ENCODE assay signal across 9 cellular contexts in the genomic region with DNA sequence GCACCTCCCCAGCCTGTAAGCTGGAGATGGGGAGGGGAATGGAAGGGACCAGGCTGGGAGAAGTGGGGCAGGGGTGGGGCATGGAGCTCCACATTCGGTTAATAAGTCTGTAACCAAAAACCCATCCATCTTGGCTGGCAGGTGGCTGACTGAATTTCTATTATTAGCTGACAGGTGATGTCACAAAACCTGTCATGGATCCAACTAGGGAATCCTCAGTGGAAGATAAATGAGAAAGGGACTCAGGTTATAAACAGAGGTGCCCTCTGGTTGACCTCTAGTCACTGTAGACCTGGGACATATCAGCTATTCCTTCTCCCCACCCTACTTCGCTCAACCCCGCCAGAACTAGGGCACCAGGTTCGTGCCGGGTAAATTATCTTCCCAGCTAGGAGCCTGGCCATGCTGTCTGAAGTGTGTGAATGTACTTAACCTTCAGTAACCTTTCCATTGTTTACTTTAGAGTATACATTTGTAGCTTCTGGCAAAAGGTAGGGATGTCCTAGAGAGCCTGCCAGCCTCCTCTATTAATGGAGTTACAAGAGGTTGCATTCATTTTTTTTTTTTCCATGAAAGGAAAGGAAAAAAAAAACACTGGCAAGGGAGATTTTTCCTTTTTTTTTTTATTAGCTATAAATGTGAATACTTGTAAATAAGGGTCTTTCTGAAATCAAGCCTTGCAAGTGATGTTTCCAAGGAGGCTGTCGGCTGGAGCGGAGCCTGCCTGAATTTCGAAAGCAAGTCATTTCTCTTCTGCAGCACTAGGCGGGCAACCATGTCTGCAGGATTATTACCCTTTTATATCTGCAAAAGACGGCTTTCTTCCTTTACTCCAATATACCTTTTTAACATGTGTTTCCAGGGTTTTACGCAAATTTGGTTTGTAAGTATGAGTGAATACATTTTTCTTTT.
DNase-seq lines count a peak whose midpoint lies in the region; ATAC-seq, FAIRE-seq and TF ChIP-seq lines count a peak whose summit lies in the region.
"Had no signal": no experiment of that assay in that cellular context is flagged by ENCODE, and none has a peak within 500 bp of the region (broad histone marks: within the 10 kb centered on the region; RNA-seq: fewer than 3 reads in every experiment).

No MANE protein-coding gene starts in this region.

- H3K9me3 ChIP-seq in small intestine (ENCODE audit: control insufficient read depth, low read depth) = no peaks in the 10 kb centered on the region

- ATAC-seq in HG03139 (IDR thresholded peaks at IDR 0.05; ENCODE audit: unreplicated experiment) = no peak

- FAIRE-seq in small intestine (lab: Jason Lieb, UNC) = no peak
- FAIRE-seq in GM12891 (lab: Jason Lieb, UNC) = no peak

- 59 to 62% (median 60%) methylated on average over 11 of the region's 11 CpGs for WGBS in small intestine, 3 donors

- H3K27ac ChIP-seq in small intestine (ENCODE audit: low read depth in 1 of 2, low read length in 1 of 2) = no peak overlapping the region

- no peak overlapping the region for H3K4me3 ChIP-seq in small intestine (ENCODE audit: low read depth in 1 of 2, low read length in 2 of 2)
- H3K4me3 ChIP-seq: skin epidermis had no signal

- peaks cover 2 to 3% of the 10 kb centered on the region in 2 donors for H3K4me1 ChIP-seq in small intestine (ENCODE audit: control insufficient read depth in 2 of 2, insufficient read depth in 1 of 2, low read depth in 1 of 2, low read length in 1 of 2)

- no peaks in the 10 kb centered on the region for H3K27me3 ChIP-seq in small intestine (ENCODE audit: control insufficient read depth in 2 of 2, insufficient read depth in 2 of 2, low read length in 2 of 2)

- no peak for TF ChIP-seq POLR2A in GM12891 (IDR thresholded peaks at IDR 0.05; ENCODE audit: low read depth, low read length)

- peak; percentile 96 for DNase-seq in NCI-H1092 treated with DMSO at 0.1 percent for 48 hours (lab: John Stamatoyannopoulos, UW)
- peak; percentile 95 for DNase-seq in NCI-H524 treated with DMSO at 0.1 percent for 48 hours (lab: John Stamatoyannopoulos, UW)
- peak; percentile 34 for DNase-seq in globus pallidus (ENCODE audit: low spot score)
- DNase-seq in small intestine = peak; percentile 33
- DNase-seq in GM12891 (ENCODE audit: insufficient read length, low spot score) = no peak
- DNase-seq in UCSD-AML1 (lab: John Stamatoyannopoulos, UW; ENCODE audit: unreplicated experiment) = no peak
- no peak for DNase-seq in EL

- H3K36me3 ChIP-seq in small intestine (ENCODE audit: control insufficient read depth in 2 of 2, insufficient read depth in 2 of 2, low read length in 2 of 2) = peaks cover 14 to 25% of the 10 kb centered on the region in 2 donors

TF ChIP-seq in GM12891, 5 proteins besides CTCF, POLR2A, EP300 and RAD21:
- no peak for TF ChIP-seq PAX5 (IDR thresholded peaks at IDR 0.05; ENCODE audit: insufficient read depth, low read length, severe bottlenecking)
- no peak for TF ChIP-seq TAF1 (IDR thresholded peaks at IDR 0.05; ENCODE audit: low read depth, low read length)
- TF ChIP-seq SPI1 (IDR thresholded peaks at IDR 0.05; ENCODE audit: low read depth, low read length) = no peak
- no peak for TF ChIP-seq POLR2AphosphoS5 (IDR thresholded peaks at IDR 0.05; ENCODE audit: low read depth, low read length)
- no peak for TF ChIP-seq POU2F2 (IDR thresholded peaks at IDR 0.05; ENCODE audit: low read depth, low read length)

Comparison
In these comparisons a context has a peak if more than half of its experiments do, and no peak if none do; other contexts are left out.
1. DNase-seq: peak in NCI-H1092 treated with DMSO at 0.1 percent for 48 hours (single experiment), NCI-H524 treated with DMSO at 0.1 percent for 48 hours (single experiment), globus pallidus (single experiment) and small intestine (single experiment); none in GM12891 (single experiment), UCSD-AML1 (single experiment) and EL (single experiment).